In genomic region chr16:70656712-70657263, GRCh38 we compare ENCODE assay signal across 16 cellular contexts. TPM values are rescaled to one million over a fixed set of nuclear protein-coding genes. Genes with fewer than 3 reads are reported as not detected.
"Had no signal": no experiment of that assay in that cellular context is flagged by ENCODE, and none has a peak within 500 bp of the region (broad histone marks: within the 10 kb centered on the region; RNA-seq: fewer than 3 reads in every experiment).

No MANE protein-coding gene starts in this region.

- DNase-seq: activated CD4-positive, alpha-beta memory T cell treated with anti-CD3 and anti-CD28 coated beads, Interleukin-2, amount 10 ng/mL, durations not matched to agents 7 days and 5 days; activated CD4-positive, alpha-beta T cell treated with anti-CD3 and anti-CD28 coated beads for 1 hour; activated T-cell treated with anti-CD3 and anti-CD28 coated beads, Interleukin-2, amount 50 U/mL, for 48 hours; effector CD8-positive, alpha-beta T cell; gastrocnemius medialis; heart right ventricle; stimulated activated CD4-positive, alpha-beta T cell treated with anti-CD3 and anti-CD28 coated beads, Interleukin-2, amount 100 ng/mL, for 24 hours; stimulated activated naive B cell treated with anti-CD40 and anti-IgM and Interleukin-4, amounts not matched to agents 10 μg/mL and 1 μg/mL and 100 μg/mL, for 72 hours; SW 1271 had no signal

- H3K4me3 ChIP-seq: coronary artery, gastrocnemius medialis, heart right ventricle, smooth muscle cell, suprapubic skin had no signal

- H3K27me3 ChIP-seq: gastrocnemius medialis, heart right ventricle, suprapubic skin had no signal

- H3K36me3 Mint-ChIP-seq: mesothelial cell of epicardium; stimulated activated naive B cell treated with anti-CD40 and anti-IgM and Interleukin-4, amounts not matched to agents 10 μg/mL and 1 μg/mL and 100 μg/mL, for 72 hours had no signal

- H3K9me3 Mint-ChIP-seq: activated CD4-positive, alpha-beta memory T cell treated with anti-CD3 and anti-CD28 coated beads, Interleukin-2, amount 10 ng/mL, durations not matched to agents 7 days and 5 days; mesothelial cell of epicardium; neural crest cell; stimulated activated naive B cell treated with anti-CD40 and anti-IgM and Interleukin-4, amounts not matched to agents 10 μg/mL and 1 μg/mL and 100 μg/mL, for 72 hours; T-helper 2 cell treated with Interferon-gamma antibody and Interleukin-4, amounts not matched to agents 5 μg/mL and 100 μg/mL, for 36 hours had no signal

- H3K4me3 Mint-ChIP-seq: activated CD4-positive, alpha-beta memory T cell treated with anti-CD3 and anti-CD28 coated beads, Interleukin-2, amount 10 ng/mL, durations not matched to agents 7 days and 5 days; mesothelial cell of epicardium; neural crest cell; stimulated activated naive B cell treated with anti-CD40 and anti-IgM and Interleukin-4, amounts not matched to agents 10 μg/mL and 1 μg/mL and 100 μg/mL, for 72 hours; T-helper 2 cell treated with Interferon-gamma antibody and Interleukin-4, amounts not matched to agents 5 μg/mL and 100 μg/mL, for 36 hours had no signal

- H3K9me3 ChIP-seq: gastrocnemius medialis, heart right ventricle, suprapubic skin had no signal

- H3K27ac ChIP-seq: coronary artery, epithelial cell of prostate, gastrocnemius medialis, heart right ventricle, suprapubic skin had no signal

- H3K27ac Mint-ChIP-seq: activated CD4-positive, alpha-beta memory T cell treated with anti-CD3 and anti-CD28 coated beads, Interleukin-2, amount 10 ng/mL, durations not matched to agents 7 days and 5 days; mesothelial cell of epicardium; T-helper 2 cell treated with Interferon-gamma antibody and Interleukin-4, amounts not matched to agents 5 μg/mL and 100 μg/mL, for 36 hours had no signal

- H3K4me2 ChIP-seq: smooth muscle cell had no signal

- H3K36me3 ChIP-seq: gastrocnemius medialis had no signal

RNA-seq across cellular contexts. Expression of gene IL34, which starts 10.4 kb away (rescaled TPM):
- total RNA-seq: activated CD4-positive, alpha-beta memory T cell treated with anti-CD3 and anti-CD28 coated beads, Interleukin-2, amount 10 ng/mL, durations not matched to agents 7 days and 5 days; smooth muscle cell had no signal
